Comparison of ENCODE assay signal across 1 cellular context in genomic region chr15:63915209-63915887, GRCh38.
TF ChIP-seq lines count a peak whose summit lies in the region.

No MANE protein-coding gene starts in this region.

TF ChIP-seq in GM12878, 131 proteins besides CTCF, POLR2A, EP300 and RAD21:
- TF ChIP-seq ZZZ3 (IDR thresholded peaks at IDR 0.05; ENCODE audit: control insufficient read depth, insufficient read length, low read depth) = no peak
- no peak for TF ChIP-seq ZNF622 (IDR thresholded peaks at IDR 0.05)
- TF ChIP-seq JUNB (IDR thresholded peaks at IDR 0.05) = peak; percentile 50
- 0 out of 2 replicates have a peak, but pooled peaks have one; percentile 12 for TF ChIP-seq BCL11A (IDR thresholded peaks at IDR 0.05; ENCODE audit: low read depth, low read length)
- TF ChIP-seq, protein P1, sequence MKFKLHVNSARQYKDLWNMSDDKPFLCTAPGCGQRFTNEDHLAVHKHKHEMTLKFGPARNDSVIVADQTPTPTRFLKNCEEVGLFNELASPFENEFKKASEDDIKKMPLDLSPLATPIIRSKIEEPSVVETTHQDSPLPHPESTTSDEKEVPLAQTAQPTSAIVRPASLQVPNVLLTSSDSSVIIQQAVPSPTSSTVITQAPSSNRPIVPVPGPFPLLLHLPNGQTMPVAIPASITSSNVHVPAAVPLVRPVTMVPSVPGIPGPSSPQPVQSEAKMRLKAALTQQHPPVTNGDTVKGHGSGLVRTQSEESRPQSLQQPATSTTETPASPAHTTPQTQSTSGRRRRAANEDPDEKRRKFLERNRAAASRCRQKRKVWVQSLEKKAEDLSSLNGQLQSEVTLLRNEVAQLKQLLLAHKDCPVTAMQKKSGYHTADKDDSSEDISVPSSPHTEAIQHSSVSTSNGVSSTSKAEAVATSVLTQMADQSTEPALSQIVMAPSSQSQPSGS (IDR thresholded peaks at IDR 0.05; ENCODE audit: low read length) = 0 out of 2 replicates have a peak, but pooled peaks have one; percentile 36
- TF ChIP-seq IKZF1 (conservative IDR thresholded peaks at IDR 0.05) = 0 out of 2 replicates have a peak, but pooled peaks have one; percentile 5
- TF ChIP-seq NR2F1 (conservative IDR thresholded peaks at IDR 0.05) = 0 out of 2 replicates have a peak, but pooled peaks have one; percentile 12
- peak; percentile 36; the same call in 1 of the 2 replicates for TF ChIP-seq RUNX3 (IDR thresholded peaks at IDR 0.05; ENCODE audit: low read length)
- no peak for TF ChIP-seq CHD4 (IDR thresholded peaks at IDR 0.05)
- peak; percentile 64 for TF ChIP-seq MEF2A (IDR thresholded peaks at IDR 0.05; ENCODE audit: insufficient read depth, low read depth, low read length)
